ENCODE assay signal across 17 cellular contexts in genomic region chr10:18164771-18165361, GRCh38. TPM values are rescaled to one million over a fixed set of nuclear protein-coding genes. Genes with fewer than 3 reads are reported as not detected.
DNase-seq lines count a peak whose midpoint lies in the region; ATAC-seq and TF ChIP-seq lines count a peak whose summit lies in the region.
"Had no signal": no experiment of that assay in that cellular context is flagged by ENCODE, and none has a peak within 500 bp of the region (broad histone marks: within the 10 kb centered on the region; RNA-seq: fewer than 3 reads in every experiment).

No MANE protein-coding gene starts in this region.

- 41% methylated on average over 11 of the region's 11 CpGs for WGBS in SK-N-SH (ENCODE audit: low lambda C conversion rate)
- 76 to 77% methylated on average over 11 of the region's 11 CpGs for WGBS in testis, 2 donors

- H3K9ac ChIP-seq in SK-N-SH (0 out of 2 replicates have a peak overlapping the region, but pooled peaks have one; percentile 26), fibroblast of lung (ENCODE audit: insufficient read depth, low read length) (no peak overlapping the region)
- H3K9ac ChIP-seq: BLaER1 treated with 17β-estradiol and CSF1 and Interleukin-3, amounts not matched to agents 10 nM and 100 nM; KMS-11 had no signal

- no peak for TF ChIP-seq RAD21 in SK-N-SH (IDR thresholded peaks at IDR 0.05; ENCODE audit: low read length)

- H3K27ac Mint-ChIP-seq in activated T-cell treated with anti-CD3 and anti-CD28 coated beads, Interleukin-2, amount 50 U/mL, for 72 hours = no peak overlapping the region
- H3K27ac Mint-ChIP-seq: activated CD8-positive, alpha-beta memory T cell treated with anti-CD3 and anti-CD28 coated beads, Interleukin-2, amount 10 ng/mL, durations not matched to agents 7 days and 5 days; WTC11 had no signal

- H3K4me2 ChIP-seq in SK-N-SH = peak overlapping the region; percentile 46; the same call in 1 of the 2 replicates
- H3K4me2 ChIP-seq in fibroblast of lung (ENCODE audit: extremely low read depth, insufficient read depth, low read length) = peak overlapping the region; percentile 75
- peak overlapping the region; percentile 42 for H3K4me2 ChIP-seq in osteoblast (ENCODE audit: insufficient read depth, low read length)
- H3K4me2 ChIP-seq: BLaER1 treated with 17β-estradiol and CSF1 and Interleukin-3, amounts not matched to agents 10 nM and 100 nM; KMS-11 had no signal

- ATAC-seq in GM18870 (IDR thresholded peaks at IDR 0.05; ENCODE audit: unreplicated experiment) = no peak
- no peak for ATAC-seq in activated T-cell treated with anti-CD3 and anti-CD28 coated beads, Interleukin-2, amount 50 U/mL, for 72 hours (replicated peaks in 1 of 2)
- ATAC-seq: activated CD8-positive, alpha-beta memory T cell treated with anti-CD3 and anti-CD28 coated beads, Interleukin-2, amount 10 ng/mL, durations not matched to agents 7 days and 5 days; WTC11 had no signal

- CTCF ChIA-PET in BJ (lab: Yijun Ruan, JAX) = interaction anchor here (0.9 kb wide), 1 partner anchor 13 kb away, joined by 3 read pairs; no protein-coding TSS in a partner anchor
- CTCF ChIA-PET in SK-N-SH (lab: Yijun Ruan, JAX) = no interaction called here

- H3K36me3 ChIP-seq in BJ (ENCODE audit: control insufficient read depth, insufficient read depth, low read length) = no peaks in the 10 kb centered on the region
- no peaks in the 10 kb centered on the region for H3K36me3 ChIP-seq in SK-N-SH (replicated peaks in 1 of 2; ENCODE audit: control insufficient read depth in 1 of 2, insufficient read depth in 2 of 2, low read length in 1 of 2)
- no peaks in the 10 kb centered on the region for H3K36me3 ChIP-seq in fibroblast of lung (ENCODE audit: control insufficient read depth, insufficient read depth, low read length)
- no peaks in the 10 kb centered on the region for H3K36me3 ChIP-seq in osteoblast (ENCODE audit: insufficient read depth, low read length)
- no peaks in the 10 kb centered on the region for H3K36me3 ChIP-seq in testis (ENCODE audit: low read depth, missing control alignments)
- H3K36me3 ChIP-seq: BLaER1 treated with 17β-estradiol and CSF1 and Interleukin-3, amounts not matched to agents 10 nM and 100 nM; pancreas; vagina had no signal

- no peak overlapping the region for H3K4me3 Mint-ChIP-seq in activated T-cell treated with anti-CD3 and anti-CD28 coated beads, Interleukin-2, amount 50 U/mL, for 72 hours
- H3K4me3 Mint-ChIP-seq: activated CD8-positive, alpha-beta memory T cell treated with anti-CD3 and anti-CD28 coated beads, Interleukin-2, amount 10 ng/mL, durations not matched to agents 7 days and 5 days; WTC11 had no signal

- H3K27me3 ChIP-seq in BJ (ENCODE audit: control insufficient read depth, insufficient read depth, low read length) (no peaks in the 10 kb centered on the region), SK-N-SH (ENCODE audit: insufficient read depth) (no peaks in the 10 kb centered on the region), fibroblast of lung (ENCODE audit: control insufficient read depth, insufficient read depth, low read length) (no peaks in the 10 kb centered on the region), osteoblast (ENCODE audit: insufficient read depth, low read length) (no peaks in the 10 kb centered on the region), testis (no peaks in the 10 kb centered on the region)
- H3K27me3 ChIP-seq: BLaER1 treated with 17β-estradiol and CSF1 and Interleukin-3, amounts not matched to agents 10 nM and 100 nM; pancreas; vagina had no signal

- DNase-seq in BJ (ENCODE audit: low read depth) (peak; percentile 70), SK-N-SH (no peak), fibroblast of lung (ENCODE audit: low read depth in 2 of 2) (peak; percentile 92 to 98), osteoblast (ENCODE audit: insufficient read length, low spot score, missing footprints) (no peak), testis (no peak)
- no peak for DNase-seq in central memory CD4-positive, alpha-beta T cell
- no peak for DNase-seq in activated T-cell treated with anti-CD3 and anti-CD28 coated beads, Interleukin-2, amount 50 U/mL, for 72 hours
- DNase-seq: activated CD8-positive, alpha-beta memory T cell treated with anti-CD3 and anti-CD28 coated beads, Interleukin-2, amount 10 ng/mL, durations not matched to agents 7 days and 5 days; NCI-H2029; pancreas; stimulated activated CD8-positive, alpha-beta memory T cell treated with anti-CD3 and anti-CD28 coated beads, Interleukin-4, amount 100 ng/mL, for 48 hours had no signal

- H3K4me1 ChIP-seq in SK-N-SH (ENCODE audit: control insufficient read depth in 1 of 2, insufficient read depth in 2 of 2, low read depth in 1 of 2, low read length in 1 of 2) (peaks cover 4 to 18% of the 10 kb centered on the region in 2 experiments), fibroblast of lung (ENCODE audit: control insufficient read depth, extremely low read depth, insufficient read depth, low read length) (peaks cover 10% of the 10 kb centered on the region), osteoblast (ENCODE audit: insufficient read depth, low read length) (peaks cover 13% of the 10 kb centered on the region), testis (no peaks in the 10 kb centered on the region)
- H3K4me1 ChIP-seq: BLaER1 treated with 17β-estradiol and CSF1 and Interleukin-3, amounts not matched to agents 10 nM and 100 nM; vagina had no signal

- H3K4me1 Mint-ChIP-seq in activated T-cell treated with anti-CD3 and anti-CD28 coated beads, Interleukin-2, amount 50 U/mL, for 72 hours (ENCODE audit: low read depth) = no peaks in the 10 kb centered on the region
- H3K4me1 Mint-ChIP-seq: activated CD8-positive, alpha-beta memory T cell treated with anti-CD3 and anti-CD28 coated beads, Interleukin-2, amount 10 ng/mL, durations not matched to agents 7 days and 5 days; WTC11 had no signal

- TF ChIP-seq POLR2A in testis (IDR thresholded peaks at IDR 0.05) = no peak

- intact Hi-C loops in testis (cut with DNase I; ENCODE audit: low total_unique reads) = no loop called here

- no peak overlapping the region for H3K4me3 ChIP-seq in BJ (ENCODE audit: low read depth, low read length)
- H3K4me3 ChIP-seq in SK-N-SH (ENCODE audit: low read depth in 2 of 2, low read length in 1 of 2) = peak overlapping the region in 1 of 2 experiments; percentile 5; a peak in 1 of 4 replicates
- H3K4me3 ChIP-seq in fibroblast of lung (replicated peaks in 1 of 4; ENCODE audit: control extremely low read depth in 1 of 4, insufficient read depth in 1 of 4, low read depth in 3 of 4, low read length in 4 of 4) = peak overlapping the region in 2 of 4 experiments; percentile 15 to 38
- H3K4me3 ChIP-seq in osteoblast (ENCODE audit: insufficient read depth, low read length) = no peak overlapping the region
- no peak overlapping the region for H3K4me3 ChIP-seq in testis
- H3K4me3 ChIP-seq: BLaER1 treated with 17β-estradiol and CSF1 and Interleukin-3, amounts not matched to agents 10 nM and 100 nM; pancreas; vagina had no signal

- H3K9me3 ChIP-seq in SK-N-SH (no peaks in the 10 kb centered on the region), fibroblast of lung (ENCODE audit: control insufficient read depth, insufficient read depth, low read depth, low read length) (no peaks in the 10 kb centered on the region), osteoblast (ENCODE audit: low read depth, low read length) (no peaks in the 10 kb centered on the region), testis (no peaks in the 10 kb centered on the region)
- H3K9me3 ChIP-seq: BLaER1 treated with 17β-estradiol and CSF1 and Interleukin-3, amounts not matched to agents 10 nM and 100 nM; pancreas; vagina had no signal

- TF ChIP-seq CTCF in BJ (IDR thresholded peaks at IDR 0.05; ENCODE audit: insufficient read depth, low read depth, low read length) (no peak), SK-N-SH (IDR thresholded peaks at IDR 0.05) (no peak), fibroblast of lung (conservative IDR thresholded peaks at IDR 0.05 in 1 of 2, IDR thresholded peaks at IDR 0.05 in 1 of 2; ENCODE audit: low read depth in 1 of 2, low read length in 2 of 2) (no peak), osteoblast (IDR thresholded peaks at IDR 0.05; ENCODE audit: extremely low read depth, low read depth, low read length) (no peak), testis (IDR thresholded peaks at IDR 0.05) (no peak)

- no peaks in the 10 kb centered on the region for H3K27me3 Mint-ChIP-seq in activated T-cell treated with anti-CD3 and anti-CD28 coated beads, Interleukin-2, amount 50 U/mL, for 72 hours (ENCODE audit: low read depth)
- H3K27me3 Mint-ChIP-seq: activated CD8-positive, alpha-beta memory T cell treated with anti-CD3 and anti-CD28 coated beads, Interleukin-2, amount 10 ng/mL, durations not matched to agents 7 days and 5 days had no signal

- TF ChIP-seq EP300 in SK-N-SH (IDR thresholded peaks at IDR 0.05; ENCODE audit: borderline replicate concordance in 1 of 2, low read depth in 1 of 2, low read length in 1 of 2) = no peak

- H3K27ac ChIP-seq in SK-N-SH (ENCODE audit: low read depth in 2 of 2, low read length in 1 of 2) = peak overlapping the region; percentile 64 to 79
- H3K27ac ChIP-seq in fibroblast of lung (ENCODE audit: insufficient read depth, low read length) = peak overlapping the region; percentile 69
- H3K27ac ChIP-seq in osteoblast (ENCODE audit: low read depth, low read length) = peak overlapping the region; percentile 62
- H3K27ac ChIP-seq in testis = no peak overlapping the region
- H3K27ac ChIP-seq: BLaER1 treated with 17β-estradiol and CSF1 and Interleukin-3, amounts not matched to agents 10 nM and 100 nM; KMS-11; pancreas; vagina had no signal

- H3K9me3 Mint-ChIP-seq in activated T-cell treated with anti-CD3 and anti-CD28 coated beads, Interleukin-2, amount 50 U/mL, for 72 hours = no peaks in the 10 kb centered on the region
- H3K9me3 Mint-ChIP-seq: WTC11 had no signal

- no peaks in the 10 kb centered on the region for H3K36me3 Mint-ChIP-seq in activated T-cell treated with anti-CD3 and anti-CD28 coated beads, Interleukin-2, amount 50 U/mL, for 72 hours (ENCODE audit: insufficient read depth in 2 of 2)
- H3K36me3 Mint-ChIP-seq: activated CD8-positive, alpha-beta memory T cell treated with anti-CD3 and anti-CD28 coated beads, Interleukin-2, amount 10 ng/mL, durations not matched to agents 7 days and 5 days; WTC11 had no signal

- H3K79me2 ChIP-seq in SK-N-SH (ENCODE audit: insufficient read depth) = no peaks in the 10 kb centered on the region
- no peaks in the 10 kb centered on the region for H3K79me2 ChIP-seq in fibroblast of lung (ENCODE audit: control insufficient read depth, insufficient read depth, low read length)
- no peaks in the 10 kb centered on the region for H3K79me2 ChIP-seq in osteoblast (ENCODE audit: insufficient read depth, low read length)

- no peaks in the 10 kb centered on the region for H3K9me2 ChIP-seq in SK-N-SH

- H2AFZ ChIP-seq in SK-N-SH (ENCODE audit: low read depth) (0 out of 2 replicates have a peak overlapping the region, but pooled peaks have one; percentile 12), fibroblast of lung (ENCODE audit: low read length) (no peak overlapping the region), osteoblast (ENCODE audit: low read length) (no peak overlapping the region)

- POLR2A ChIA-PET in BJ (lab: Charles Lee) = no interaction called here
- POLR2A ChIA-PET in SK-N-SH (lab: Yijun Ruan, JAX) = no interaction called here

- H4K20me1 ChIP-seq in SK-N-SH (ENCODE audit: insufficient read depth) = no peaks in the 10 kb centered on the region
- no peaks in the 10 kb centered on the region for H4K20me1 ChIP-seq in fibroblast of lung (ENCODE audit: control insufficient read depth, extremely low read depth, insufficient read depth, low read length)
- H4K20me1 ChIP-seq in osteoblast (ENCODE audit: insufficient read depth, low read length) = no peaks in the 10 kb centered on the region
- H4K20me1 ChIP-seq: BLaER1 treated with 17β-estradiol and CSF1 and Interleukin-3, amounts not matched to agents 10 nM and 100 nM had no signal

- H3F3A ChIP-seq in SK-N-SH (replicated peaks; ENCODE audit: insufficient read depth) = peaks cover 13% of the 10 kb centered on the region

RNA-seq across cellular contexts. Expression of gene CACNB2, which starts 24.6 kb away (rescaled TPM):
- polyA plus RNA-seq in BJ (2011; rRNA removed) (0.10 and 0.12 TPM in 2 replicates), SK-N-SH (2012; rRNA removed) (0.74 and 0.75 TPM in 2 replicates), fibroblast of lung (0.70 and 1.2 TPM in 2 replicates), testis (ENCODE audit: insufficient read depth, low read depth, low replicate concordance) (1.3 TPM)
- not detected in 2 replicates for polyA minus RNA-seq in BJ (2011; rRNA and poly(A)+ RNA removed)
- polyA plus RNA-seq in SK-N-SH (2012; cell fraction: cytosol; rRNA removed) = 0.20 and 0.31 TPM in 2 replicates
- 1.8 and 2.6 TPM in 2 replicates for polyA plus RNA-seq in SK-N-SH (2012; cell fraction: nucleus; rRNA removed)
- total RNA-seq in fibroblast of lung (0.66 and 1.5 TPM in 2 replicates), osteoblast (under 0.01 and 0.88 TPM in 2 replicates), testis (1 to 10 TPM; 1.4 to 4.8 TPM)
- 0.43 and 0.54 TPM in 2 replicates for polyA plus RNA-seq in fibroblast of lung (2012)
- polyA minus RNA-seq in fibroblast of lung (ENCODE audit: low replicate concordance) = 1.8 TPM in 1 of 2 replicates, not detected in the other
- not detected for total RNA-seq in activated T-cell treated with anti-CD3 and anti-CD28 coated beads, Interleukin-2, amount 50 U/mL, for 72 hours
- total RNA-seq: activated CD8-positive, alpha-beta memory T cell treated with anti-CD3 and anti-CD28 coated beads, Interleukin-2, amount 10 ng/mL, durations not matched to agents 7 days and 5 days; SK-MEL-5 had no signal

Comparison
In these comparisons a context has a peak if more than half of its experiments do, and no peak if none do; other contexts are left out.
1. DNase-seq: peak in BJ (single experiment) and fibroblast of lung (2 of 2); none in SK-N-SH (single experiment), osteoblast (single experiment), central memory CD4-positive, alpha-beta T cell (single experiment), activated T-cell treated with anti-CD3 and anti-CD28 coated beads, Interleukin-2, amount 50 U/mL, for 72 hours (0 of 2) and testis (single experiment).
2. H3K27ac ChIP-seq: peak in SK-N-SH (2 of 2), fibroblast of lung (single experiment) and osteoblast (single experiment); none in testis (0 of 2).
3. Peak in every context shown above with its lines, with median percentiles within 50 percentile points of each other: H3K4me2 ChIP-seq.